In the genomic region with DNA sequence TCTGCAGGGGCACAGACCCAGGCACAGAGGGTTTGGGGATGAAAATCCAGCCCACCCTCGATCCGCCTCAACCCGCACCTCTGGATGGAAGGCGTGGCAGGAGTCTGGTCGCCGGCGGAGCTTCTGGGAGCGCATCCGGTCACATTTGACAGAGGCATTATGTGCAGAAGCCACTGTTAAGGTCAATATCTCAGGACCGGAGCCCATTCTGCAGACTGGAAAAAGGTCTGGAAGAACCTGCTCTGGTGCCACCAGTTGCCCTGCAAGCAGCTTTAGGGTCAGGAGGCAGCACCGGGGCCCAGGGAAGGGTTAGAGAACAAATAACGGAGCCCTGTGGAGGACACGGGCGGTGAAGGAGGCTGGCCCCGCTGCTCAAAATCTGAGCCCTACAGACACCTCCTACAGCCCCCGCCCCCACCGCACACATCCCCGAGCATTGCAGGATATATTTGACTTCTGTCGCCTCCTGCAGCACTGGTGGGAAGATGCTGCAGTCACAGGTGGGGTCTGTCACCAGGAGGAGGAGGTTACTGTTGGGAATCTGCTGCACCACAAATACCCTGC, we compare ENCODE assay signal across 9 cellular contexts. TPM values are rescaled to one million over a fixed set of nuclear protein-coding genes. Genes with fewer than 3 reads are reported as not detected.
DNase-seq lines count a peak whose midpoint lies in the region; ATAC-seq and TF ChIP-seq lines count a peak whose summit lies in the region.
"Had no signal": no experiment of that assay in that cellular context is flagged by ENCODE, and none has a peak within 500 bp of the region (broad histone marks: within the 10 kb centered on the region; RNA-seq: fewer than 3 reads in every experiment).

No MANE protein-coding gene starts in this region.

- H3K79me1 ChIP-seq in IMR-90 (ENCODE audit: low read depth in 1 of 2, low read length in 2 of 2) = 0 out of 4 replicates have a peak, but pooled peaks cover 0 to 3% of the 10 kb centered on the region in 2 experiments

- no peak overlapping the region for H3K23ac ChIP-seq in IMR-90 (ENCODE audit: low read depth, low read length)

- in situ Hi-C loops in IMR-90 (cut with MboI; ENCODE audit: low sequenced_read_pairs) = no loop called here

- no peak overlapping the region for H3K18ac ChIP-seq in IMR-90 (ENCODE audit: low read depth, low read length)

- H3K36me3 ChIP-seq in IMR-90 (ENCODE audit: control insufficient read depth, insufficient read depth, low read length) = no peaks in the 10 kb centered on the region
- no peaks in the 10 kb centered on the region for H3K36me3 ChIP-seq in colonic mucosa
- no peaks in the 10 kb centered on the region for H3K36me3 ChIP-seq in neural cell (ENCODE audit: insufficient read depth, low read length)

- dilution Hi-C loops in IMR-90 (cut with HindIII; ENCODE audit: low sequenced_read_pairs, unreplicated experiment) = no loop called here

- H3K9me3 Mint-ChIP-seq in CD4-positive, alpha-beta T cell = no peaks in the 10 kb centered on the region
- H3K9me3 Mint-ChIP-seq: neural crest cell had no signal

- TF ChIP-seq POLR2A in IMR-90 (IDR thresholded peaks at IDR 0.05; ENCODE audit: low read depth, low read length) = no peak

- CTCF ChIA-PET in CD4-positive, alpha-beta T cell (lab: Charles Lee) = interaction anchor here (0.6 to 5.1 kb wide), 15 partner anchors 11 to 678 kb away, joined by 3 to 122 read pairs (median 4); no protein-coding TSS in a partner anchor
- CTCF ChIA-PET in IMR-90 (lab: Yijun Ruan, JAX) = interaction anchor here (0.7 to 1.4 kb wide), 3 partner anchors 14 to 144 kb away, joined by 3 to 4 read pairs (median 3); no protein-coding TSS in a partner anchor

- no TSS peak for BruUV-seq in IMR-90 (replicated peaks; lab: Mats Ljungman, UMichigan)

- H4K20me1 ChIP-seq in IMR-90 (ENCODE audit: insufficient read depth, low read length) (0 out of 2 replicates have a peak, but pooled peaks cover 6% of the 10 kb centered on the region), neural cell (ENCODE audit: insufficient read depth) (no peaks in the 10 kb centered on the region)

- no peaks in the 10 kb centered on the region for H3K9me3 ChIP-seq in CD4-positive, alpha-beta T cell (ENCODE audit: control insufficient read depth, low read length)
- H3K9me3 ChIP-seq in IMR-90 (ENCODE audit: control insufficient read depth, insufficient read depth, low read length) (no peaks in the 10 kb centered on the region), colonic mucosa (no peaks in the 10 kb centered on the region), neural cell (ENCODE audit: low read length) (no peaks in the 10 kb centered on the region)

- H3K4me3 ChIP-seq in IMR-90 (ENCODE audit: insufficient read depth, low read depth, low read length) (no peak overlapping the region), colonic mucosa (no peak overlapping the region), neural cell (ENCODE audit: low read length) (no peak overlapping the region)

- H3K9me1 ChIP-seq in IMR-90 (ENCODE audit: insufficient read depth, low read length) = peaks cover 4% of the 10 kb centered on the region; the same call in 1 of the 2 replicates

- H3K27ac ChIP-seq in CD4-positive, alpha-beta T cell (ENCODE audit: low read depth, low read length) = no peak overlapping the region
- H3K27ac ChIP-seq in IMR-90 (ENCODE audit: insufficient read depth, low read length) (no peak overlapping the region), colonic mucosa (no peak overlapping the region), neural cell (ENCODE audit: low read length) (no peak overlapping the region)

- peak overlapping the region; percentile 93 for H3K27ac Mint-ChIP-seq in CD4-positive, alpha-beta T cell

- intact Hi-C loops in CD4-positive, alpha-beta T cell (cut with DNase I, micrococcal nuclease) = loop anchor here (5.0 to 10.0 kb wide), 7 partner anchors 239 to 1957 kb away; a partner anchor contains a TSS
- intact Hi-C loops in IMR-90 (cut with micrococcal nuclease) = loop anchor here (5.0 kb wide), 1 partner anchor 257 kb away; a partner anchor contains a TSS
- intact Hi-C loops in colonic mucosa (cut with DNase I) = loop anchor here (5.0 kb wide), 1 partner anchor 237 kb away; no protein-coding TSS in a partner anchor

- TF ChIP-seq RAD21 in IMR-90 (IDR thresholded peaks at IDR 0.05; ENCODE audit: low read length) = no peak
- TF ChIP-seq RAD21 in neural cell (conservative IDR thresholded peaks at IDR 0.05) = no peak

- peaks cover 4% of the 10 kb centered on the region; the same call in 1 of the 2 replicates for H3K4me1 ChIP-seq in IMR-90 (ENCODE audit: control insufficient read depth, insufficient read depth, low read length)
- H3K4me1 ChIP-seq in colonic mucosa = peaks cover 4% of the 10 kb centered on the region

- no peak overlapping the region for H4K5ac ChIP-seq in IMR-90 (ENCODE audit: low read depth, low read length)

- no peak overlapping the region for H3K14ac ChIP-seq in IMR-90 (replicated peaks; ENCODE audit: low read depth, low read length)

- no peak for ATAC-seq in CD4-positive, alpha-beta T cell (ENCODE audit: poor library complexity)
- ATAC-seq in IMR-90 (ENCODE audit: low read depth) = no peak

- TF ChIP-seq EP300 in neural cell (conservative IDR thresholded peaks at IDR 0.05; ENCODE audit: poor library complexity, severe bottlenecking) = no peak

- no peak overlapping the region for H3K4ac ChIP-seq in IMR-90 (ENCODE audit: low read depth, low read length)

- DNase-seq in CD4-positive, alpha-beta T cell = no peak
- no peak for DNase-seq in IMR-90
- DNase-seq in colonic mucosa = no peak
- DNase-seq in A172 (ENCODE audit: low spot score) = no peak
- DNase-seq in kidney tubule cell (ENCODE audit: low spot score) = no peak
- no peak for DNase-seq in OCI-M1 (lab: John Stamatoyannopoulos, UW)
- DNase-seq in COLO668 (lab: John Stamatoyannopoulos, UW; ENCODE audit: unreplicated experiment) = no peak

- H2BK120ac ChIP-seq in IMR-90 (ENCODE audit: low read depth, low read length) = no peak overlapping the region

- H2AK9ac ChIP-seq in IMR-90 (replicated peaks; ENCODE audit: low read depth, low read length, poor library complexity) = no peak overlapping the region

- H3F3A ChIP-seq in neural cell (ENCODE audit: insufficient read depth, low read length, poor library complexity, severe bottlenecking) = no peaks in the 10 kb centered on the region

- H3K36me3 Mint-ChIP-seq in CD4-positive, alpha-beta T cell (ENCODE audit: low read depth) = no peaks in the 10 kb centered on the region

- 85% methylated on average over 9 of the region's 19 CpGs; no CpG with 5 or more reads in 1 of the 2 experiments for WGBS in IMR-90 (ENCODE audit: extremely low coverage in 2 of 2, insufficient read length in 1 of 2), 2 experiments

- H3K9ac ChIP-seq in IMR-90 (ENCODE audit: low read depth, low read length) = no peak overlapping the region
- H3K9ac ChIP-seq in colonic mucosa (ENCODE audit: low read depth in 2 of 2, low read length in 2 of 2) = peak overlapping the region; percentile 50 to 59
- peak overlapping the region; percentile 16 for H3K9ac ChIP-seq in neural cell (ENCODE audit: low read length)

- H3K79me2 ChIP-seq in neural cell (replicated peaks; ENCODE audit: insufficient read depth, low read length) = no peaks in the 10 kb centered on the region

- peak overlapping the region; percentile 98 for H2AFZ ChIP-seq in IMR-90 (replicated peaks; ENCODE audit: low read length, poor library complexity)
- H2AFZ ChIP-seq in neural cell (ENCODE audit: low read depth, low read length) = no peak overlapping the region

- POLR2A ChIA-PET in CD4-positive, alpha-beta T cell (lab: Charles Lee) = interaction anchor here (0.6 to 3.3 kb wide), 9 partner anchors 11 to 145 kb away, joined by 3 to 50 read pairs (median 5); a partner anchor contains a TSS
- POLR2A ChIA-PET in IMR-90 (lab: Charles Lee; ENCODE audit: unreplicated experiment) = no interaction called here

- no peak overlapping the region for H2BK5ac ChIP-seq in IMR-90 (ENCODE audit: low read depth, low read length, poor library complexity, severe bottlenecking)

- no peaks in the 10 kb centered on the region for H3K9me2 ChIP-seq in neural cell (ENCODE audit: insufficient read depth, low read length)

- no peak overlapping the region for H2BK15ac ChIP-seq in IMR-90 (ENCODE audit: low read depth, low read length)

- no peak overlapping the region for H3K4me2 ChIP-seq in IMR-90 (ENCODE audit: low read depth, low read length)
- no peak overlapping the region for H3K4me2 ChIP-seq in neural cell (ENCODE audit: low read length)

- no peaks in the 10 kb centered on the region for H3K27me3 Mint-ChIP-seq in CD4-positive, alpha-beta T cell

- peaks cover 27% of the 10 kb centered on the region for H3K4me1 Mint-ChIP-seq in CD4-positive, alpha-beta T cell (ENCODE audit: low read depth)

- H3K4me3 Mint-ChIP-seq in CD4-positive, alpha-beta T cell = peak overlapping the region; percentile 95

- no peak for TF ChIP-seq CTCF in CD4-positive, alpha-beta T cell (IDR thresholded peaks at IDR 0.05)
- no peak for TF ChIP-seq CTCF in IMR-90 (conservative IDR thresholded peaks at IDR 0.05; ENCODE audit: low read depth, low read length)
- no peak for TF ChIP-seq CTCF in colonic mucosa (IDR thresholded peaks at IDR 0.05)
- no peak for TF ChIP-seq CTCF in neural cell (IDR thresholded peaks at IDR 0.05; ENCODE audit: poor library complexity, severe bottlenecking)

- H2BK20ac ChIP-seq in IMR-90 (ENCODE audit: low read depth, low read length) = no peak overlapping the region

- H2AK5ac ChIP-seq in IMR-90 (ENCODE audit: low read depth, low read length) = no peak overlapping the region

- no peak overlapping the region for H3K56ac ChIP-seq in IMR-90 (ENCODE audit: extremely low read depth, insufficient read depth, low read length)

- no peaks in the 10 kb centered on the region for H3K27me3 ChIP-seq in CD4-positive, alpha-beta T cell (ENCODE audit: control insufficient read depth, insufficient read depth, low read length)
- H3K27me3 ChIP-seq in IMR-90 (ENCODE audit: control insufficient read depth, insufficient read depth, low read length) (no peaks in the 10 kb centered on the region; the same call in 1 of the 2 replicates), colonic mucosa (no peaks in the 10 kb centered on the region), neural cell (ENCODE audit: insufficient read depth, low read depth, low read length) (no peaks in the 10 kb centered on the region)

- H4K91ac ChIP-seq in IMR-90 (ENCODE audit: insufficient read depth, low read depth, low read length) = no peak overlapping the region

- peak overlapping the region; percentile 14 to 64; a peak in 3 of 4 replicates for H4K8ac ChIP-seq in IMR-90 (ENCODE audit: low read depth in 2 of 2, low read length in 2 of 2)

TF ChIP-seq in IMR-90, 13 proteins besides CTCF, POLR2A, EP300 and RAD21 (continues in another document):
- TF ChIP-seq NFE2L2 (IDR thresholded peaks at IDR 0.05; ENCODE audit: low read depth, low read length) = no peak

TF ChIP-seq in neural cell, 6 proteins besides CTCF, POLR2A, EP300 and RAD21 (continues in another document):
- no peak for TF ChIP-seq TAF1 (IDR thresholded peaks at IDR 0.05; ENCODE audit: low read depth)

RNA-seq across cellular contexts. Expression of a gene that starts 25.1 kb away (rescaled TPM):
- total RNA-seq in CD4-positive, alpha-beta T cell = under 1 TPM in 1 of 2 experiments, not detected in 1; 0.11 TPM
- total RNA-seq in IMR-90 (2012; rRNA removed) (not detected in 2 replicates), colonic mucosa (not detected)
- polyA plus RNA-seq in IMR-90 (2012; rRNA removed) (not detected in 2 replicates), neural cell (2.4 and 4.1 TPM in 2 replicates)
- not detected in 2 replicates for polyA plus RNA-seq in IMR-90 (2012; cell fraction: cytosol; rRNA removed)
- polyA plus RNA-seq in IMR-90 (2012; cell fraction: nucleus; rRNA removed; ENCODE audit: low replicate concordance) = not detected in 2 replicates
- polyA minus RNA-seq in neural cell = 0.93 TPM in 1 of 2 replicates, not detected in the other
- not detected in 2 replicates for total RNA-seq in A172 (2014; rRNA removed; shearing (Covaris generic))
